ENCODE assay signal across 2 cellular contexts in the genomic region with DNA sequence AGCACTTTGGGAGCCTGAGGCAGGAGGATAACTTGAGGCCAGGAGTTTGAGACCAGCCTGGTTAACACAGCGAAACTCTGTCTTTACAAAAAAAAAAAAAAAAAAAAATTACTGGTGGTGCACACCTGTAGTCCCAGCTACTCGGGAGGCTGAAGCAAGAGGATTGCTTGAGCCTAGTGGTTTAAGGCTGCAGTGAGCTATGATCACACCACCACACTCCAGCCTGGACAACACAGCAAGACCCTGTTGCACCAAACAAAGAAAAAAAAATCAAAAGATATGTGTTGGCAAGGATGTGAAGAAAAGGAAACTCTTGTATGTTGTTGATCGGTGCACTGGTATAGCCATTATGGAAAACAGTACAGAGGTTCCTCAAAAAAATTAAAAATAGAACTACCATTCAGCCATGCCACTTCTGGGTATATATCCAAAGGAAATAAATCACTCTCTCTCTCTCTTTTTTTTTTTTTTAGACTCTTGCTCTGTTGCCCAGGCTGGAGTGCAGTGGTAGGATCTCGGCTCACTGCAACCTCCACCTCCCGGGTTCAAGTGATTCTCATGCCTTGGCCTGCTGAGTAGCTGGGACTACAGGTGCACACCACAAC.
TF ChIP-seq lines count a peak whose summit lies in the region.

No MANE protein-coding gene starts in this region.

TF ChIP-seq in HepG2, 621 proteins besides CTCF, POLR2A, EP300 and RAD21:
- TF ChIP-seq ZNF121 (CRISPR knock-in tag; IDR thresholded peaks at IDR 0.05) (peak; percentile 82), XBP1 (CRISPR knock-in tag; IDR thresholded peaks at IDR 0.05) (no peak)
TF ChIP-seq in HepG2: peak in this region for 1.

TF ChIP-seq in WTC11, 78 proteins besides CTCF, POLR2A, EP300 and RAD21:
- peak; percentile 58 for TF ChIP-seq ZNF121 (CRISPR knock-in tag; IDR thresholded peaks at IDR 0.05)
- TF ChIP-seq, protein P1, sequence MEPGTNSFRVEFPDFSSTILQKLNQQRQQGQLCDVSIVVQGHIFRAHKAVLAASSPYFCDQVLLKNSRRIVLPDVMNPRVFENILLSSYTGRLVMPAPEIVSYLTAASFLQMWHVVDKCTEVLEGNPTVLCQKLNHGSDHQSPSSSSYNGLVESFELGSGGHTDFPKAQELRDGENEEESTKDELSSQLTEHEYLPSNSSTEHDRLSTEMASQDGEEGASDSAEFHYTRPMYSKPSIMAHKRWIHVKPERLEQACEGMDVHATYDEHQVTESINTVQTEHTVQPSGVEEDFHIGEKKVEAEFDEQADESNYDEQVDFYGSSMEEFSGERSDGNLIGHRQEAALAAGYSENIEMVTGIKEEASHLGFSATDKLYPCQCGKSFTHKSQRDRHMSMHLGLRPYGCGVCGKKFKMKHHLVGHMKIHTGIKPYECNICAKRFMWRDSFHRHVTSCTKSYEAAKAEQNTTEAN (CRISPR knock-in tag; IDR thresholded peaks at IDR 0.05) = no peak
- TF ChIP-seq TEAD1 (CRISPR knock-in tag; IDR thresholded peaks at IDR 0.05) = no peak
- TF ChIP-seq ZNF219 (CRISPR knock-in tag; IDR thresholded peaks at IDR 0.05; ENCODE audit: borderline replicate concordance) = no peak
